Comparison of ENCODE assay signal across 14 cellular contexts in genomic region chr2:35891528-35891927, GRCh38.
"Had no signal": no experiment of that assay in that cellular context is flagged by ENCODE, and none has a peak within 500 bp of the region (broad histone marks: within the 10 kb centered on the region; RNA-seq: fewer than 3 reads in every experiment).

No MANE protein-coding gene starts in this region.

- H3K36me3 ChIP-seq: heart left ventricle, right lobe of liver had no signal

- H3K4me1 Mint-ChIP-seq: nephron progenitor cell had no signal

- ATAC-seq: heart left ventricle, left lobe of liver, psoas muscle, right lobe of liver had no signal

- H3K27ac ChIP-seq: heart left ventricle, psoas muscle, right lobe of liver had no signal

- H3K27me3 ChIP-seq: heart left ventricle, right lobe of liver had no signal

- H3K4me1 ChIP-seq: heart left ventricle, psoas muscle, right lobe of liver had no signal

- H3K4me3 Mint-ChIP-seq: nephron progenitor cell had no signal

- H3K9me3 ChIP-seq: psoas muscle, right lobe of liver had no signal

- H3K27ac Mint-ChIP-seq: nephron progenitor cell had no signal

- DNase-seq: activated CD4-positive, alpha-beta T cell treated with anti-CD3 and anti-CD28 coated beads, Interleukin-2, amount 50 U/mL, for 1 hour; activated CD4-positive, CD25-positive, alpha-beta regulatory T cell; activated gamma-delta T cell treated with Interleukin-2 at 50 U/mL for 16 hours; activated T-cell treated with anti-CD3 and anti-CD28 coated beads, Interleukin-2, amount 50 U/mL, for 48 hours; heart left ventricle; islet precursor cell; mesenchymal stem cell; nephron progenitor cell; psoas muscle; right lobe of liver; stimulated activated CD4-positive, alpha-beta T cell treated with anti-CD3 and anti-CD28 coated beads, Interleukin-2, amount 100 ng/mL, for 24 hours; stimulated activated naive CD4-positive, alpha-beta T cell treated with Interleukin-2 at 50 U/mL for 16 hours; trophoblast cell had no signal

- H3K4me3 ChIP-seq: heart left ventricle, psoas muscle had no signal
